Comparison of ENCODE assay signal across 23 cellular contexts in the genomic region with DNA sequence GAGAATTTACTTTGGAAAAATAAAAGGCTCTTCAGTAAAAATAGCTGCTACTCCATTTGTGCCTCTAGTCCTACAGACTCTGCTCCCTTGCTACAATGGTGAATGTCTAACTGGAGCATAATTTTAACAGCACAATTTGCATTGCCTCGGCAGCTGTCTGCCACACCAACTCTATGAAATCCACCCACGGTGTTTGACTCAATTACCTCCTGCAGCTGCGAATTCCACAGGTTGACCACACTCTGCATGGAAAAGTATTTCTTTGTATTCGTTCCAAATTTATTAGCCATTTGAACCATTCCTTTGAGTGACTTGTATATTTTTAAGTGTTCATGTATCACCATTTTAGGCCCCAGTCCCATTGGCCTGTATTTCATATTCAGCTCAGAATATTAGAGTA.
"Had no signal": no experiment of that assay in that cellular context is flagged by ENCODE, and none has a peak within 500 bp of the region (broad histone marks: within the 10 kb centered on the region; RNA-seq: fewer than 3 reads in every experiment).

No MANE protein-coding gene starts in this region.

- H3K27me3 ChIP-seq: gastroesophageal sphincter, heart right ventricle, right atrium auricular region had no signal

- H3K36me3 ChIP-seq: gastroesophageal sphincter, heart right ventricle, right atrium auricular region had no signal

- H3K4me1 Mint-ChIP-seq: activated CD4-positive, alpha-beta memory T cell treated with anti-CD3 and anti-CD28 coated beads, Interleukin-2, amount 10 ng/mL, durations not matched to agents 7 days and 5 days; activated CD8-positive, alpha-beta memory T cell treated with anti-CD3 and anti-CD28 coated beads, Interleukin-2, amount 10 ng/mL, durations not matched to agents 7 days and 5 days; activated naive CD8-positive, alpha-beta T cell treated with anti-CD3 and anti-CD28 coated beads for 36 hours; central memory CD8-positive, alpha-beta T cell; nephron progenitor cell; stimulated activated naive CD8-positive, alpha-beta T cell treated with anti-CD3 and anti-CD28 coated beads, Interleukin-15, amount 100 ng/mL, for 72 hours had no signal

- DNase-seq: activated CD4-positive, alpha-beta memory T cell treated with anti-CD3 and anti-CD28 coated beads, Interleukin-2, amount 10 ng/mL, durations not matched to agents 7 days and 5 days; activated CD4-positive, alpha-beta T cell treated with anti-CD3 and anti-CD28 coated beads for 48 hours; activated CD4-positive, CD25-positive, alpha-beta regulatory T cell; activated CD8-positive, alpha-beta memory T cell treated with anti-CD3 and anti-CD28 coated beads, Interleukin-2, amount 10 ng/mL, durations not matched to agents 7 days and 5 days; activated naive CD4-positive, alpha-beta T cell; activated naive CD8-positive, alpha-beta T cell treated with anti-CD3 and anti-CD28 coated beads for 36 hours; amniotic stem cell; cortex of kidney; heart right ventricle; kidney glomerular epithelial cell; nephron progenitor cell; stimulated activated CD4-positive, alpha-beta T cell treated with anti-CD3 and anti-CD28 coated beads, Interleukin-15, amount 100 ng/mL, for 24 hours; stimulated activated CD4-positive, alpha-beta T cell treated with anti-CD3 and anti-CD28 coated beads, Interleukin-2, amount 100 ng/mL, for 48 hours; stimulated activated naive CD8-positive, alpha-beta T cell treated with anti-CD3 and anti-CD28 coated beads, Interleukin-15, amount 100 ng/mL, for 72 hours; T-helper 1 cell; T1000; trophoblast cell had no signal

- H3K4me3 Mint-ChIP-seq: activated CD4-positive, alpha-beta memory T cell treated with anti-CD3 and anti-CD28 coated beads, Interleukin-2, amount 10 ng/mL, durations not matched to agents 7 days and 5 days; activated CD8-positive, alpha-beta memory T cell treated with anti-CD3 and anti-CD28 coated beads, Interleukin-2, amount 10 ng/mL, durations not matched to agents 7 days and 5 days; activated naive CD8-positive, alpha-beta T cell treated with anti-CD3 and anti-CD28 coated beads for 36 hours; central memory CD8-positive, alpha-beta T cell; nephron progenitor cell; stimulated activated naive CD8-positive, alpha-beta T cell treated with anti-CD3 and anti-CD28 coated beads, Interleukin-15, amount 100 ng/mL, for 72 hours had no signal

- H3K4me1 ChIP-seq: gastroesophageal sphincter, heart right ventricle, right atrium auricular region had no signal

- ATAC-seq: activated CD8-positive, alpha-beta memory T cell treated with anti-CD3 and anti-CD28 coated beads, Interleukin-2, amount 10 ng/mL, durations not matched to agents 7 days and 5 days; esophagus mucosa; gastroesophageal sphincter; heart right ventricle; stimulated activated naive CD8-positive, alpha-beta T cell treated with anti-CD3 and anti-CD28 coated beads, Interleukin-15, amount 100 ng/mL, for 72 hours had no signal

- H3K9me3 Mint-ChIP-seq: central memory CD8-positive, alpha-beta T cell had no signal

- H3K4me3 ChIP-seq: gastroesophageal sphincter, heart right ventricle, right atrium auricular region, skin epidermis had no signal

- H3K27ac ChIP-seq: gastroesophageal sphincter, heart right ventricle, right atrium auricular region had no signal

- H3K36me3 Mint-ChIP-seq: activated CD8-positive, alpha-beta memory T cell treated with anti-CD3 and anti-CD28 coated beads, Interleukin-2, amount 10 ng/mL, durations not matched to agents 7 days and 5 days; activated naive CD8-positive, alpha-beta T cell treated with anti-CD3 and anti-CD28 coated beads for 36 hours had no signal

- H3K9me3 ChIP-seq: gastroesophageal sphincter, right atrium auricular region had no signal

- H3K27ac Mint-ChIP-seq: activated CD4-positive, alpha-beta memory T cell treated with anti-CD3 and anti-CD28 coated beads, Interleukin-2, amount 10 ng/mL, durations not matched to agents 7 days and 5 days; activated CD8-positive, alpha-beta memory T cell treated with anti-CD3 and anti-CD28 coated beads, Interleukin-2, amount 10 ng/mL, durations not matched to agents 7 days and 5 days; activated naive CD8-positive, alpha-beta T cell treated with anti-CD3 and anti-CD28 coated beads for 36 hours; nephron progenitor cell; progenitor cell of endocrine pancreas; stimulated activated naive CD8-positive, alpha-beta T cell treated with anti-CD3 and anti-CD28 coated beads, Interleukin-15, amount 100 ng/mL, for 72 hours had no signal
